Comparison of ENCODE assay signal across 19 cellular contexts in genomic region chr16:1734123-1734522, GRCh38.
"Had no signal": no experiment of that assay in that cellular context is flagged by ENCODE, and none has a peak within 500 bp of the region (broad histone marks: within the 10 kb centered on the region; RNA-seq: fewer than 3 reads in every experiment).

No MANE protein-coding gene starts in this region.

- H3K36me3 ChIP-seq: uterus had no signal

- H3K9me3 ChIP-seq: esophagus muscularis mucosa, gastrocnemius medialis, left lung, psoas muscle, right lobe of liver, spleen, uterus had no signal

- H3K4me1 ChIP-seq: esophagus muscularis mucosa, gastrocnemius medialis, left lung, psoas muscle, right lobe of liver, uterus had no signal

- H3K4me3 ChIP-seq: esophagus muscularis mucosa, gastrocnemius medialis, left lung, lung, psoas muscle, right lobe of liver, spleen, uterus had no signal

- DNase-seq: cerebellar nuclear complex; effector memory CD8-positive, alpha-beta T cell; gastrocnemius medialis; immature natural killer cell; left lung; mesendoderm; naive B cell; psoas muscle; retina; right lobe of liver; spleen; stimulated activated CD4-positive, alpha-beta T cell treated with anti-CD3 and anti-CD28 coated beads, Interleukin-2, amount 100 ng/mL, for 24 hours; stimulated activated CD4-positive, alpha-beta T cell treated with anti-CD3 and anti-CD28 coated beads, Interleukin-4, amount 100 ng/mL, for 4 hours; stimulated activated naive CD4-positive, alpha-beta T cell treated with Interleukin-2 at 50 U/mL for 16 hours; trophoblast cell; uterus had no signal

- H3K27me3 ChIP-seq: esophagus muscularis mucosa, gastrocnemius medialis, left lung, right lobe of liver, spleen, uterus had no signal

- ATAC-seq: effector memory CD8-positive, alpha-beta T cell; gastrocnemius medialis; left lung had no signal

- H3K27ac ChIP-seq: epithelial cell of prostate, esophagus muscularis mucosa, gastrocnemius medialis, left lung, psoas muscle, right lobe of liver, spleen, uterus had no signal
